In the genomic region with DNA sequence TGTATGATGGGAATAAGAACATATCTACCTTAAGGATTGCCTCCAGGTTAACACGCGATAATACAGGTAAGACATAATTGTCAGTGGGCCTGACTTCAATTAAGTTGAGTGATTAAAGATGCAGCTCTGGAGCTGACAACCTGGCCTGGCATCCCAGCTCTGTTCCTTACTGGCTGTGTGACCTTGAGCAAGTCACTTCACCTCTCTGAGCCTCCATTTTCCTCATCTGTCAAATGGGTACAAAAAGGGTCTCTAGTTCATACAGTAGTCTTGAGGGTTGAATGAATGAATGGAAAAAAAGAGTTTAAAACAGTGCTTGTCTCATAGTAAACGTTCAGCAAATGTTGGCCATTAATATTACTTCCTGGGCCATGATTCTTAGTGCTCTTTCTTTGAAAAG, we compare ENCODE assay signal across 23 cellular contexts.
A peak's percentile ranks its signal among the peaks of the same experiment; 100 is the strongest.
DNase-seq lines count a peak whose midpoint lies in the region; ATAC-seq, FAIRE-seq and TF ChIP-seq lines count a peak whose summit lies in the region.
"Had no signal": no experiment of that assay in that cellular context is flagged by ENCODE, and none has a peak within 500 bp of the region (broad histone marks: within the 10 kb centered on the region; RNA-seq: fewer than 3 reads in every experiment).

No MANE protein-coding gene starts in this region.

- DNase-seq in HepG2 (ENCODE audit: low spot score) (no peak), right lobe of liver (no peak), H1 (ENCODE audit: low read depth in 1 of 2, low spot score in 2 of 2) (no peak), EL (no peak), A172 (ENCODE audit: low spot score) (no peak)
- DNase-seq: ACHN; BE2C; C1 segment of cervical spinal cord; CD4-positive, alpha-beta memory T cell; CD4-positive, CD25-positive, alpha-beta regulatory T cell; CD8-positive, alpha-beta memory T cell; COR-L47; DMS 273 treated with DMSO at 0.1 percent for 48 hours; DMS53; DMS79; DND-41; GF-D8 had no signal

- H3K4ac ChIP-seq in H1 (replicated peaks; ENCODE audit: insufficient read length, low read depth, low read length): no peak overlapping the region

- H4K5ac ChIP-seq in H1 (ENCODE audit: insufficient read length, low read depth, low read length): no peak overlapping the region

- H2AK5ac ChIP-seq in H1 (ENCODE audit: low read depth, low read length): no peak overlapping the region

- TF ChIP-seq EP300 in HepG2 (IDR thresholded peaks at IDR 0.05; ENCODE audit: low read depth in 2 of 2, low read length in 2 of 2) (no peak), HepG2 (CRISPR knock-in tag; IDR thresholded peaks at IDR 0.05; ENCODE audit: borderline replicate concordance) (no peak), H1 (IDR thresholded peaks at IDR 0.05; ENCODE audit: borderline replicate concordance in 1 of 2, low read depth in 2 of 2, low read length in 2 of 2) (no peak)

- no peak overlapping the region for H3K4me2 ChIP-seq in HepG2 (ENCODE audit: low read depth, low read length)
- H3K4me2 ChIP-seq in H1 (ENCODE audit: insufficient read depth in 1 of 2, low read depth in 2 of 2, low read length in 2 of 2): no peak overlapping the region
- H3K4me2 ChIP-seq: BLaER1 had no signal

- TF ChIP-seq RAD21 in HepG2 (CRISPR knock-in tag; IDR thresholded peaks at IDR 0.05): no peak
- no peak for TF ChIP-seq RAD21 in H1 (IDR thresholded peaks at IDR 0.05 in 1 of 2, conservative IDR thresholded peaks at IDR 0.05 in 1 of 2; ENCODE audit: low read depth in 2 of 2, low read length in 2 of 2)

- H4K8ac ChIP-seq in H1 (ENCODE audit: extremely low read depth, insufficient read depth, low read length): no peak overlapping the region

- H3K27me3 ChIP-seq in HepG2 (ENCODE audit: control insufficient read depth in 1 of 2, insufficient read depth in 2 of 2, low read length in 2 of 2) (peaks cover 3 to 25% of the 10 kb centered on the region in 2 experiments; a peak in 3 of 5 replicates), right lobe of liver (no peaks in the 10 kb centered on the region), H1 (replicated peaks in 1 of 4; ENCODE audit: control insufficient read depth in 3 of 4, extremely low read depth in 1 of 4, insufficient read depth in 3 of 4, low read length in 3 of 4) (no peaks in the 10 kb centered on the region)
- H3K27me3 ChIP-seq: BE2C, BLaER1 had no signal

- no peak overlapping the region for H2BK5ac ChIP-seq in H1 (ENCODE audit: low read depth, low read length)

- H3K79me1 ChIP-seq in H1 (ENCODE audit: low read depth, low read length): no peaks in the 10 kb centered on the region

- H3K23ac ChIP-seq in H1 (ENCODE audit: insufficient read length): no peak overlapping the region

- H2BK20ac ChIP-seq in H1 (ENCODE audit: low read length): no peak overlapping the region

- no peaks in the 10 kb centered on the region for H3K23me2 ChIP-seq in H1 (ENCODE audit: low read depth, low read length)

- POLR2A ChIA-PET in HepG2 (lab: Yijun Ruan, JAX) (no interaction called here), H1 (lab: Charles Lee; ENCODE audit: partially characterized antibody) (no interaction called here)

- FAIRE-seq in HepG2 (lab: Jason Lieb, UNC) (no peak), H1 (lab: Jason Lieb, UNC) (no peak)
- FAIRE-seq: A204.1, G401.6, GM12891, GM19239 had no signal

- H3K79me2 ChIP-seq in HepG2 (ENCODE audit: insufficient read depth, low read length) (no peaks in the 10 kb centered on the region), H1 (ENCODE audit: control insufficient read depth in 1 of 2, insufficient read depth in 2 of 2, low read length in 2 of 2) (no peaks in the 10 kb centered on the region)

- no peak overlapping the region for H3K14ac ChIP-seq in H1 (ENCODE audit: insufficient read length)

- H2AFZ ChIP-seq in HepG2 (ENCODE audit: low read length) (no peak overlapping the region), H1 (ENCODE audit: low read length) (no peak overlapping the region)

- H3K9me3 ChIP-seq in HepG2 (ENCODE audit: low read length) (no peaks in the 10 kb centered on the region), right lobe of liver (no peaks in the 10 kb centered on the region), H1 (ENCODE audit: insufficient read depth in 2 of 2, low read depth in 1 of 2, low read length in 1 of 2) (no peaks in the 10 kb centered on the region)
- H3K9me3 ChIP-seq: BE2C, BLaER1 had no signal

- H3K36me3 ChIP-seq in HepG2 (replicated peaks in 1 of 2; ENCODE audit: control insufficient read depth in 1 of 2, insufficient read depth in 2 of 2, low read length in 2 of 2) (no peaks in the 10 kb centered on the region), right lobe of liver (no peaks in the 10 kb centered on the region), H1 (ENCODE audit: control insufficient read depth in 2 of 4, insufficient read depth in 4 of 4, low read length in 3 of 4) (no peaks in the 10 kb centered on the region)
- H3K36me3 ChIP-seq: BE2C, BLaER1 had no signal

- CTCF ChIA-PET in HepG2 (lab: Yijun Ruan, JAX; ENCODE audit: low intra/inter-chr PET ratio, low total read pairs) (no interaction called here), H1 (lab: Charles Lee; ENCODE audit: partially characterized antibody) (interaction anchor here (1.1 to 1.2 kb wide), 2 partner anchors 14 to 18 kb away, joined by 3 to 4 read pairs; no protein-coding TSS in a partner anchor)

- H3K4me3 ChIP-seq in HepG2 (replicated peaks in 1 of 3; ENCODE audit: insufficient read depth in 1 of 3, low read depth in 2 of 3, low read length in 3 of 3) (no peak overlapping the region), right lobe of liver (no peak overlapping the region), H1 (ENCODE audit: extremely low read depth in 1 of 4, insufficient read depth in 2 of 4, low read depth in 3 of 4, low read length in 4 of 4) (no peak overlapping the region)
- H3K4me3 ChIP-seq: BLaER1 had no signal

- WGBS in HepG2 (ENCODE audit: low lambda C conversion rate): 62% methylated on average over 3 of the region's 3 CpGs
- WGBS in right lobe of liver (ENCODE audit: insufficient coverage, low coverage, low lambda C conversion rate, missing lambda C conversion rate): 79% methylated on average over 3 of the region's 3 CpGs
- WGBS in H1 (ENCODE audit: extremely low coverage in 1 of 2, insufficient coverage in 1 of 2, insufficient read length in 1 of 2, insufficient replicate concordance in 2 of 2, low coverage in 1 of 2, low lambda C conversion rate in 2 of 2, missing lambda C conversion rate in 1 of 2), 2 experiments: 91% methylated on average over 3 of the region's 3 CpGs; no CpG with 5 or more reads in 1 of the 2 experiments

- no peak overlapping the region for H2BK120ac ChIP-seq in H1 (replicated peaks; ENCODE audit: low read depth, low read length)

- intact Hi-C loops in HepG2 (cut with micrococcal nuclease; ENCODE audit: unreplicated experiment): no loop called here
- intact Hi-C loops in right lobe of liver (cut with DNase I): no loop called here

- ATAC-seq in HepG2 (no peak), right lobe of liver (no peak)

- no TSS peak for BruUV-seq in HepG2 (replicated peaks; lab: Mats Ljungman, UMichigan)

- H2BK15ac ChIP-seq in H1 (ENCODE audit: low read length): no peak overlapping the region

- no peak for TF ChIP-seq CTCF in HepG2 (CRISPR knock-in tag; IDR thresholded peaks at IDR 0.05)
- no peak for TF ChIP-seq CTCF in right lobe of liver (IDR thresholded peaks at IDR 0.05)
- no peak for TF ChIP-seq CTCF in H1 (IDR thresholded peaks at IDR 0.05; ENCODE audit: control extremely low read depth in 1 of 3, insufficient read depth in 1 of 3, low read depth in 1 of 3, low read length in 3 of 3)

- no peak overlapping the region for H3K56ac ChIP-seq in H1 (replicated peaks; ENCODE audit: insufficient read length, low read depth, low read length)

- no peaks in the 10 kb centered on the region for H4K20me1 ChIP-seq in HepG2 (ENCODE audit: insufficient read depth, low read length)
- no peaks in the 10 kb centered on the region for H4K20me1 ChIP-seq in H1 (replicated peaks in 1 of 2; ENCODE audit: control insufficient read depth in 1 of 2, insufficient read depth in 2 of 2, low read length in 2 of 2)
- H4K20me1 ChIP-seq: BLaER1 had no signal

- H2BK12ac ChIP-seq in H1 (ENCODE audit: low read depth, low read length): no peak overlapping the region

- in situ Hi-C loops in HepG2 (cut with HindIII; ENCODE audit: extremely low pct_ligation_motif_present, low pct_unique_long_range_greater_than_20kb): no loop called here

- H3K9ac ChIP-seq in HepG2 (ENCODE audit: insufficient read depth, low read depth, low read length) (no peak overlapping the region), H1 (replicated peaks in 1 of 4; ENCODE audit: extremely low read depth in 1 of 4, low read depth in 3 of 4, low read length in 3 of 4) (no peak overlapping the region)
- H3K9ac ChIP-seq: BLaER1 had no signal

- H3K4me1 ChIP-seq in HepG2 (ENCODE audit: insufficient read depth, low read length) (no peaks in the 10 kb centered on the region), right lobe of liver (no peaks in the 10 kb centered on the region), H1 (replicated peaks in 1 of 4; ENCODE audit: control insufficient read depth in 3 of 4, insufficient read depth in 4 of 4, low read length in 3 of 4) (peaks cover 3 to 19% (median 8%) of the 10 kb centered on the region in 4 experiments)
- H3K4me1 ChIP-seq: BE2C had no signal

- no peak overlapping the region for H4K91ac ChIP-seq in H1 (replicated peaks; ENCODE audit: insufficient read length, low read length)

- no peak overlapping the region for H3K18ac ChIP-seq in H1 (ENCODE audit: extremely low read depth, low read length)

- TF ChIP-seq POLR2A in HepG2 (IDR thresholded peaks at IDR 0.05; ENCODE audit: insufficient read depth in 1 of 2, low read depth in 2 of 2, low read length in 2 of 2) (no peak), right lobe of liver (IDR thresholded peaks at IDR 0.05) (no peak), H1 (IDR thresholded peaks at IDR 0.05; ENCODE audit: control extremely low read depth in 1 of 2, low read depth in 2 of 2, low read length in 2 of 2) (no peak)

- no peak overlapping the region for H3K27ac ChIP-seq in HepG2 (ENCODE audit: extremely low read length, insufficient read depth, low read length)
- no peak overlapping the region for H3K27ac ChIP-seq in right lobe of liver
- no peak overlapping the region for H3K27ac ChIP-seq in H1 (ENCODE audit: low read depth, low read length)
- H3K27ac ChIP-seq: 22Rv1, BLaER1 had no signal

TF ChIP-seq in HepG2, 621 proteins besides CTCF, POLR2A, EP300 and RAD21 (continues in another document):
- peak; percentile 55 for TF ChIP-seq ZNF629 (CRISPR knock-in tag; conservative IDR thresholded peaks at IDR 0.05)

TF ChIP-seq in H1, 55 proteins besides CTCF, POLR2A, EP300 and RAD21 (continues in another document):
- TF ChIP-seq CBX8 (IDR thresholded peaks at IDR 0.05; ENCODE audit: borderline replicate concordance, low read depth, low read length): no peak
- no peak for TF ChIP-seq POLR2AphosphoS5 (IDR thresholded peaks at IDR 0.05; ENCODE audit: low read depth, low read length)
- no peak for TF ChIP-seq CBX5 (IDR thresholded peaks at IDR 0.05; ENCODE audit: low read depth, low read length)
- peak; percentile 88 for TF ChIP-seq KDM1A (IDR thresholded peaks at IDR 0.05; ENCODE audit: borderline replicate concordance, low read length)
- TF ChIP-seq SUZ12 (IDR thresholded peaks at IDR 0.05; ENCODE audit: low read length): no peak
- no peak for TF ChIP-seq RNF2 (IDR thresholded peaks at IDR 0.05; ENCODE audit: borderline replicate concordance, low read depth, low read length, missing control alignments, poor library complexity, severe bottlenecking)

Comparison
In these comparisons a context has a peak if more than half of its experiments do, and no peak if none do; other contexts are left out.
1. Of the 41 proteins assayed by ChIP-seq in both HepG2 and H1: peak only in HepG2: none; only in H1: KDM1A; in both: none; in neither: 40.